ENCODE assay signal across 16 cellular contexts in the genomic region with DNA sequence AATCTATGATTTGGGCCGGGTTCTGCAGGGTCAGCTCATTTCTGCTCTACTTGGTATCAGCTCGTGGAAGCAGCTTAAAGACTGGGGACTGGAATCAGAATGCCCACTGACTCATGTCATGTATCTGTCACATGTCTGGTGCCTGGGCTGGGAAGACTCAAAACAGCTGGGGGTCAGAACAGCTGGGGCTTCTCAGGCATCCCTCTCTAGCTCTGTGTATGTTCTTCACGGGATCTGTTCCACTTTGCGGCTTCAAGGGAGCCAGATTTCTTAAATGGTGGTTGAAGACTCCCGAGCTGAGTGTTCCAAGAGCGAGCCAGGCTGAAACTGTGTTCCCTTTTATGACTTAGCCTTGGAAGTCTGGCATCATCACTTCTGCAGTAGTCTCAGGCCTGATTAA. TPM values are rescaled to one million over a fixed set of nuclear protein-coding genes. Genes with fewer than 3 reads are reported as not detected.
DNase-seq lines count a peak whose midpoint lies in the region; TF ChIP-seq lines count a peak whose summit lies in the region.
"Had no signal": no experiment of that assay in that cellular context is flagged by ENCODE, and none has a peak within 500 bp of the region (broad histone marks: within the 10 kb centered on the region; RNA-seq: fewer than 3 reads in every experiment).

No MANE protein-coding gene starts in this region.

- H3K4me1 ChIP-seq in HEK293 (ENCODE audit: control insufficient read depth, insufficient read depth, low read length) (peaks cover 21% of the 10 kb centered on the region), endodermal cell (ENCODE audit: control insufficient read depth, insufficient read depth, low read length) (peaks cover 4% of the 10 kb centered on the region), MM.1S (ENCODE audit: low read length) (no peaks in the 10 kb centered on the region)

- TF ChIP-seq CTCF in AG04450 (IDR thresholded peaks at IDR 0.05; ENCODE audit: low read depth, low read length) (no peak), HEK293 (tag by site-specific recombination; IDR thresholded peaks at IDR 0.05) (no peak), endodermal cell (conservative IDR thresholded peaks at IDR 0.05) (no peak), mesothelial cell of epicardium (IDR thresholded peaks at IDR 0.05; ENCODE audit: unreplicated experiment) (no peak), MM.1S (IDR thresholded peaks at IDR 0.05; ENCODE audit: low read length) (no peak)

- H4K20me1 ChIP-seq in MM.1S (ENCODE audit: insufficient read depth, low read length), result peaks cover 7% of the 10 kb centered on the region

- H2AFZ ChIP-seq in MM.1S (ENCODE audit: low read length), result no peak overlapping the region

- DNase-seq in AG04450 (ENCODE audit: low read depth, low spot score) (no peak), endodermal cell (peak; percentile 65), mesothelial cell of epicardium (ENCODE audit: low spot score in 2 of 2, unreplicated experiment in 2 of 2) (no peak), midbrain (lab: John Stamatoyannopoulos, UW) (no peak), MM.1S (no peak), COLO668 (lab: John Stamatoyannopoulos, UW; ENCODE audit: unreplicated experiment) (no peak), cerebellar nuclear complex (lab: John Stamatoyannopoulos, UW) (no peak)
- DNase-seq: amygdala; effector memory CD4-positive, alpha-beta T cell; KBM-7; NCI-H1694 treated with DMSO at 0.1 percent for 48 hours; NCI-H524 treated with DMSO at 0.1 percent for 48 hours; ovary had no signal

- H3K9ac ChIP-seq in endodermal cell (ENCODE audit: extremely low read depth, low read length, poor library complexity, severe bottlenecking) (no peak overlapping the region), MM.1S (ENCODE audit: low read length) (no peak overlapping the region)

- POLR2A ChIA-PET in AG04450 (lab: Yijun Ruan, JAX), result interaction anchor here (0.6 to 0.7 kb wide), 2 partner anchors 73 to 650 kb away, joined by 3 to 4 read pairs; no protein-coding TSS in a partner anchor
- POLR2A ChIA-PET in HEK293 (lab: Yijun Ruan, JAX), result no interaction called here

- H3K27ac ChIP-seq in AG04450 (ENCODE audit: low read depth, low read length), result peak overlapping the region; percentile 58
- H3K27ac ChIP-seq in HEK293 (ENCODE audit: extremely low read depth, low read depth, low read length), result no peak overlapping the region
- no peak overlapping the region for H3K27ac ChIP-seq in endodermal cell (ENCODE audit: low read depth, low read length)
- H3K27ac ChIP-seq in MM.1S (ENCODE audit: low read length), result no peak overlapping the region
- H3K27ac ChIP-seq: ovary, RWPE1 had no signal

- H3K4me1 Mint-ChIP-seq in endodermal cell (peaks cover 44% of the 10 kb centered on the region), mesothelial cell of epicardium (peaks cover 20% of the 10 kb centered on the region)

- peaks cover 29% of the 10 kb centered on the region for H3K36me3 Mint-ChIP-seq in endodermal cell (ENCODE audit: low read depth)
- peaks cover 13% of the 10 kb centered on the region for H3K36me3 Mint-ChIP-seq in mesothelial cell of epicardium

- H3K4me3 Mint-ChIP-seq in endodermal cell (no peak overlapping the region), mesothelial cell of epicardium (no peak overlapping the region)

- H3K36me3 ChIP-seq in HEK293 (ENCODE audit: control insufficient read depth in 2 of 2, insufficient read depth in 1 of 2, low read length in 2 of 2) (peaks cover 0 to 1% of the 10 kb centered on the region in 2 experiments; a peak in 2 of 3 replicates), endodermal cell (ENCODE audit: control insufficient read depth, insufficient read depth, low read length) (no peaks in the 10 kb centered on the region), MM.1S (replicated peaks; ENCODE audit: insufficient read depth, low read length) (no peaks in the 10 kb centered on the region)
- H3K36me3 ChIP-seq: ovary had no signal

- H3K27ac Mint-ChIP-seq in endodermal cell (peak overlapping the region; percentile 3), mesothelial cell of epicardium (peak overlapping the region; percentile 56)

- H3K9me3 ChIP-seq in AG04450 (ENCODE audit: control insufficient read depth, insufficient read depth, low read length) (no peaks in the 10 kb centered on the region), HEK293 (ENCODE audit: control insufficient read depth, insufficient read depth, low read depth, low read length) (no peaks in the 10 kb centered on the region), endodermal cell (ENCODE audit: control insufficient read depth, low read length) (no peaks in the 10 kb centered on the region), MM.1S (replicated peaks; ENCODE audit: insufficient read depth, low read length) (no peaks in the 10 kb centered on the region)
- H3K9me3 ChIP-seq: ovary had no signal

- CTCF ChIA-PET in AG04450 (lab: Charles Lee) (no interaction called here), HEK293 (lab: Yijun Ruan, JAX) (interaction anchor here (0.7 kb wide), 1 partner anchor 221 kb away, joined by 5 read pairs; no protein-coding TSS in a partner anchor)

- H3K79me2 ChIP-seq in MM.1S (ENCODE audit: low read length), result peaks cover 98% of the 10 kb centered on the region

- H3K4me3 ChIP-seq in AG04450 (ENCODE audit: low read depth, low read length) (no peak overlapping the region), HEK293 (ENCODE audit: low read depth, low read length) (no peak overlapping the region), endodermal cell (ENCODE audit: low read length) (no peak overlapping the region), MM.1S (ENCODE audit: low read length) (no peak overlapping the region)
- H3K4me3 ChIP-seq: lung, ovary had no signal

- H3F3A ChIP-seq in MM.1S (ENCODE audit: insufficient read depth, low read length), result no peaks in the 10 kb centered on the region

- H3K9me3 Mint-ChIP-seq in endodermal cell (no peaks in the 10 kb centered on the region), mesothelial cell of epicardium (no peaks in the 10 kb centered on the region)

- no peak overlapping the region for H3K4me2 ChIP-seq in MM.1S (ENCODE audit: low read depth, low read length)

- 74 to 77% methylated on average over 6 of the region's 6 CpGs for WGBS in endodermal cell (ENCODE audit: insufficient coverage in 1 of 2, insufficient read length in 1 of 2), 2 experiments

- H3K27me3 ChIP-seq in AG04450 (ENCODE audit: control insufficient read depth, insufficient read depth, low read length), result no peaks in the 10 kb centered on the region
- no peaks in the 10 kb centered on the region for H3K27me3 ChIP-seq in endodermal cell (ENCODE audit: control insufficient read depth, insufficient read depth, low read length, poor library complexity, severe bottlenecking)
- no peaks in the 10 kb centered on the region for H3K27me3 ChIP-seq in MM.1S (replicated peaks; ENCODE audit: insufficient read depth, low read length)
- H3K27me3 ChIP-seq: ovary had no signal

- H3K27me3 Mint-ChIP-seq in endodermal cell (ENCODE audit: insufficient read depth), result no peaks in the 10 kb centered on the region
- H3K27me3 Mint-ChIP-seq in mesothelial cell of epicardium (ENCODE audit: low read depth), result no peaks in the 10 kb centered on the region

- no peaks in the 10 kb centered on the region for H3K9me2 ChIP-seq in MM.1S (replicated peaks; ENCODE audit: insufficient read depth, low read length)

TF ChIP-seq in HEK293, 187 proteins besides CTCF, POLR2A, EP300 and RAD21:
- TF ChIP-seq, protein P1, sequence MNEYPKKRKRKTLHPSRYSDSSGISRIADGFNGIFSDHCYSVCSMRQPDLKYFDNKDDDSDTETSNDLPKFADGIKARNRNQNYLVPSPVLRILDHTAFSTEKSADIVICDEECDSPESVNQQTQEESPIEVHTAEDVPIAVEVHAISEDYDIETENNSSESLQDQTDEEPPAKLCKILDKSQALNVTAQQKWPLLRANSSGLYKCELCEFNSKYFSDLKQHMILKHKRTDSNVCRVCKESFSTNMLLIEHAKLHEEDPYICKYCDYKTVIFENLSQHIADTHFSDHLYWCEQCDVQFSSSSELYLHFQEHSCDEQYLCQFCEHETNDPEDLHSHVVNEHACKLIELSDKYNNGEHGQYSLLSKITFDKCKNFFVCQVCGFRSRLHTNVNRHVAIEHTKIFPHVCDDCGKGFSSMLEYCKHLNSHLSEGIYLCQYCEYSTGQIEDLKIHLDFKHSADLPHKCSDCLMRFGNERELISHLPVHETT (tag by site-specific recombination; IDR thresholded peaks at IDR 0.05), result no peak
- TF ChIP-seq, protein P2, sequence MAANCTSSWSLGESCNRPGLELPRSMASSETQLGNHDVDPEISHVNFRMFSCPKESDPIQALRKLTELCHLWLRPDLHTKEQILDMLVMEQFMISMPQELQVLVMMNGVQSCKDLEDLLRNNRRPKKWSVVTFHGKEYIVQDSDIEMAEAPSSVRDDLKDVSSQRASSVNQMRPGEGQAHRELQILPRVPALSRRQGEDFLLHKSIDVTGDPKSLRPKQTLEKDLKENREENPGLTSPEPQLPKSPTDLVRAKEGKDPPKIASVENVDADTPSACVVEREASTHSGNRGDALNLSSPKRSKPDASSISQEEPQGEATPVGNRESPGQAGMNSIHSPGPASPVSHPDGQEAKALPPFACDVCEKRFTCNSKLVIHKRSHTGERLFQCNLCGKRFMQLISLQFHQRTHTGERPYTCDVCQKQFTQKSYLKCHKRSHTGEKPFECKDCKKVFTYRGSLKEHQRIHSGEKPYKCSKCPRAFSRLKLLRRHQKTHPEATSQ (tag by site-specific recombination; IDR thresholded peaks at IDR 0.05), result no peak
- peak; percentile 14; the same call in 1 of the 2 replicates for TF ChIP-seq GLIS1 (tag by site-specific recombination; IDR thresholded peaks at IDR 0.05)

RNA-seq across cellular contexts. Expression of a gene that starts 11.9 kb away (rescaled TPM):
- polyA plus RNA-seq in AG04450 (2011; rRNA removed), result 18.8 and 19.1 TPM in 2 replicates
- 14.2 and 20.0 TPM in 2 replicates for polyA minus RNA-seq in AG04450 (2011; rRNA and poly(A)+ RNA removed)
- total RNA-seq in endodermal cell (10 to 100 TPM; 37.8 to 78.4 TPM), mesothelial cell of epicardium (58.4 to 65.6 TPM (median 59.7 TPM) in 3 replicates)
- 20.0 TPM for polyA plus RNA-seq in endodermal cell (2013, experiment 1 of 2)
- 18.9 TPM for polyA plus RNA-seq in endodermal cell (2013, experiment 2 of 2)
